Comparison of ENCODE assay signal across 15 cellular contexts in the genomic region with DNA sequence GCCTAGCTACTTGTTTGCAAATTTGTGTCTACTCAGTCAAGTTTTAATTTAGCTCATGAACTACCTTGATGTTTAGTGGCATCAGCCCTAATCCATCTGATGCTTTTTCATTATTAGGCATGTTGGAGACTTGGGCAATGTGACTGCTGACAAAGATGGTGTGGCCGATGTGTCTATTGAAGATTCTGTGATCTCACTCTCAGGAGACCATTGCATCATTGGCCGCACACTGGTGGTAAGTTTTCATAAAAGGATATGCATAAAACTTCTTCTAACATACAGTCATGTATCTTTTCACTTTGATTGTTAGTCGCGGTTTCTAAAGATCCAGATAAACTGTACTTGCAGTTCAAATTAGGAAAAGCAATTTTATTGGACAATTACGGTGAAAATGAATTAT. TPM values are rescaled to one million over a fixed set of nuclear protein-coding genes. Genes with fewer than 3 reads are reported as not detected.
DNase-seq lines count a peak whose midpoint lies in the region; ATAC-seq and TF ChIP-seq lines count a peak whose summit lies in the region.
"Had no signal": no experiment of that assay in that cellular context is flagged by ENCODE, and none has a peak within 500 bp of the region (broad histone marks: within the 10 kb centered on the region; RNA-seq: fewer than 3 reads in every experiment).

No MANE protein-coding gene starts in this region.

- no peaks in the 10 kb centered on the region for H3K27me3 Mint-ChIP-seq in CD4-positive, alpha-beta memory T cell
- H3K27me3 Mint-ChIP-seq in T-cell: no peaks in the 10 kb centered on the region
- H3K27me3 Mint-ChIP-seq in neural progenitor cell (ENCODE audit: insufficient read depth, low read depth): no peaks in the 10 kb centered on the region

- no peak for DNase-seq in A673 (ENCODE audit: low spot score)
- no peak for DNase-seq in CD4-positive, alpha-beta memory T cell
- no peak for DNase-seq in T-cell
- DNase-seq in foreskin keratinocyte: peak in 1 of 2 donors; percentile 10
- no peak for DNase-seq in neural progenitor cell (ENCODE audit: low spot score)
- no peak for DNase-seq in substantia nigra (lab: John Stamatoyannopoulos, UW)
- DNase-seq in BE2C: no peak
- no peak for DNase-seq in GM10248 (ENCODE audit: extremely low spot score)
- DNase-seq: NCI-H1436; NCI-H226; stimulated activated naive CD4-positive, alpha-beta T cell had no signal

- H3K4me1 Mint-ChIP-seq in CD4-positive, alpha-beta memory T cell: peaks cover 41 to 62% (median 55%) of the 10 kb centered on the region in 4 donors
- H3K4me1 Mint-ChIP-seq in T-cell: peaks cover 49 to 66% (median 63%) of the 10 kb centered on the region in 3 donors
- H3K4me1 Mint-ChIP-seq in neural progenitor cell: peaks cover 16% of the 10 kb centered on the region

- H2AFZ ChIP-seq in neural progenitor cell (replicated peaks): no peak overlapping the region

- no peaks in the 10 kb centered on the region for H3K9me3 Mint-ChIP-seq in CD4-positive, alpha-beta memory T cell
- H3K9me3 Mint-ChIP-seq in T-cell (no peaks in the 10 kb centered on the region), neural progenitor cell (no peaks in the 10 kb centered on the region)
- H3K9me3 Mint-ChIP-seq: mesothelial cell of epicardium had no signal

- peak overlapping the region in 6 of 7 donors; percentile 17 to 70 (median 42) for H3K27ac Mint-ChIP-seq in CD4-positive, alpha-beta memory T cell
- H3K27ac Mint-ChIP-seq in T-cell (peak overlapping the region; percentile 73), neural progenitor cell (no peak overlapping the region)
- H3K27ac Mint-ChIP-seq: mesothelial cell of epicardium had no signal

- peaks cover 55% of the 10 kb centered on the region for H3F3A ChIP-seq in neural progenitor cell (ENCODE audit: low read depth)

- no peaks in the 10 kb centered on the region for H3K9me3 ChIP-seq in A673 (ENCODE audit: low read depth, low read length, poor library complexity, severe bottlenecking)
- no peaks in the 10 kb centered on the region for H3K9me3 ChIP-seq in CD4-positive, alpha-beta memory T cell (ENCODE audit: control insufficient read depth in 1 of 2, low read length in 2 of 2)
- no peaks in the 10 kb centered on the region for H3K9me3 ChIP-seq in neural progenitor cell (ENCODE audit: low read depth)
- H3K9me3 ChIP-seq in BE2C: no peaks in the 10 kb centered on the region
- H3K9me3 ChIP-seq: BLaER1, HAP-1, SJSA1 had no signal

- intact Hi-C loops in A673 (cut with micrococcal nuclease; ENCODE audit: unreplicated experiment): no loop called here
- intact Hi-C loops in CD4-positive, alpha-beta memory T cell (cut with micrococcal nuclease): no loop called here

- CTCF ChIA-PET in A673 (lab: Charles Lee) (no interaction called here), T-cell (lab: Charles Lee) (interaction anchor here in 1 of 2 donors (0.5 kb wide), 1 partner anchor 60 kb away, joined by 3 read pairs; no protein-coding TSS in a partner anchor), GM10248 (lab: Yijun Ruan, JAX) (interaction anchor here (1.4 kb wide), 1 partner anchor 19 kb away, joined by 4 read pairs; no protein-coding TSS in a partner anchor)
- CTCF ChIA-PET in CD4-positive, alpha-beta memory T cell (lab: Charles Lee; ENCODE audit: partially characterized antibody): no interaction called here

- ATAC-seq in T-cell (replicated peaks in 1 of 4) (no peak), foreskin keratinocyte (peak; percentile 6)

- no peak overlapping the region for H3K9ac ChIP-seq in neural progenitor cell
- H3K9ac ChIP-seq: BLaER1 had no signal

- peaks cover 77% of the 10 kb centered on the region for H3K36me3 ChIP-seq in A673 (ENCODE audit: insufficient read depth, low read length, poor library complexity, severe bottlenecking)
- peaks cover 23% of the 10 kb centered on the region for H3K36me3 ChIP-seq in CD4-positive, alpha-beta memory T cell (ENCODE audit: insufficient read depth, low read length)
- peaks cover 9% of the 10 kb centered on the region for H3K36me3 ChIP-seq in neural progenitor cell
- H3K36me3 ChIP-seq in BE2C: peaks cover 82% of the 10 kb centered on the region

- H3K27ac ChIP-seq in A673 (ENCODE audit: low read depth, low read length, poor library complexity, severe bottlenecking): peak overlapping the region; percentile 8
- H3K27ac ChIP-seq in CD4-positive, alpha-beta memory T cell (ENCODE audit: low read depth, low read length): no peak overlapping the region
- no peak overlapping the region for H3K27ac ChIP-seq in foreskin keratinocyte
- H3K27ac ChIP-seq in neural progenitor cell: no peak overlapping the region
- H3K27ac ChIP-seq in substantia nigra (ENCODE audit: low read depth, low read length, poor library complexity, severe bottlenecking): no peak overlapping the region
- H3K27ac ChIP-seq: BLaER1, SJSA1 had no signal

- H3K36me3 Mint-ChIP-seq in CD4-positive, alpha-beta memory T cell: peaks cover 43 to 75% of the 10 kb centered on the region in 2 donors
- H3K36me3 Mint-ChIP-seq in T-cell (peaks cover 52% of the 10 kb centered on the region), neural progenitor cell (peaks cover 28% of the 10 kb centered on the region)

- H3K4me3 ChIP-seq in A673 (ENCODE audit: low read depth, low read length, poor library complexity, severe bottlenecking) (no peak overlapping the region), neural progenitor cell (no peak overlapping the region), BE2C (ENCODE audit: low read depth, low read length) (no peak overlapping the region)
- no peak overlapping the region for H3K4me3 ChIP-seq in CD4-positive, alpha-beta memory T cell (ENCODE audit: low read length in 2 of 2)
- H3K4me3 ChIP-seq: BLaER1, HAP-1, SJSA1 had no signal

- POLR2A ChIA-PET in A673 (lab: Charles Lee; ENCODE audit: low non-redundant PET) (no interaction called here), T-cell (lab: Charles Lee) (interaction anchor here in 1 of 2 donors (0.9 kb wide), 1 partner anchor 9 kb away, joined by 3 read pairs; no protein-coding TSS in a partner anchor), GM10248 (lab: Yijun Ruan, JAX) (interaction anchor here (0.7 kb wide), 1 partner anchor 14 kb away, joined by 3 read pairs; no protein-coding TSS in a partner anchor)
- POLR2A ChIA-PET in CD4-positive, alpha-beta memory T cell (lab: Charles Lee; ENCODE audit: partially characterized antibody): no interaction called here

- H3K79me2 ChIP-seq in neural progenitor cell (ENCODE audit: low read depth): peaks cover 30% of the 10 kb centered on the region

- peaks cover 31% of the 10 kb centered on the region for H3K4me1 ChIP-seq in A673 (ENCODE audit: insufficient read depth, low read length, poor library complexity, severe bottlenecking)
- H3K4me1 ChIP-seq in CD4-positive, alpha-beta memory T cell (ENCODE audit: insufficient read depth, low read length): peaks cover 67% of the 10 kb centered on the region
- peaks cover 32% of the 10 kb centered on the region for H3K4me1 ChIP-seq in foreskin keratinocyte
- no peaks in the 10 kb centered on the region for H3K4me1 ChIP-seq in neural progenitor cell
- H3K4me1 ChIP-seq in BE2C: no peaks in the 10 kb centered on the region

- no peaks in the 10 kb centered on the region for H3K27me3 ChIP-seq in A673 (replicated peaks; ENCODE audit: insufficient read depth, low read depth, low read length, poor library complexity)
- no peaks in the 10 kb centered on the region for H3K27me3 ChIP-seq in CD4-positive, alpha-beta memory T cell (ENCODE audit: insufficient read depth, low read length)
- H3K27me3 ChIP-seq in foreskin keratinocyte: no peaks in the 10 kb centered on the region
- H3K27me3 ChIP-seq in neural progenitor cell: no peaks in the 10 kb centered on the region
- no peaks in the 10 kb centered on the region for H3K27me3 ChIP-seq in BE2C
- H3K27me3 ChIP-seq: BLaER1, SJSA1 had no signal

- H3K4me2 ChIP-seq in neural progenitor cell: no peak overlapping the region
- H3K4me2 ChIP-seq: BLaER1 had no signal

- BruUV-seq in A673 (replicated peaks; lab: Mats Ljungman, UMichigan): no TSS peak

- H4K20me1 ChIP-seq in neural progenitor cell (ENCODE audit: low read depth): peaks cover 31% of the 10 kb centered on the region

- H3K4me3 Mint-ChIP-seq in CD4-positive, alpha-beta memory T cell: peak overlapping the region in 4 of 8 donors; percentile 1 to 50 (median 20)
- H3K4me3 Mint-ChIP-seq in T-cell: no peak overlapping the region
- no peak overlapping the region for H3K4me3 Mint-ChIP-seq in neural progenitor cell
- H3K4me3 Mint-ChIP-seq: mesothelial cell of epicardium had no signal

- TF ChIP-seq CTCF in A673 (conservative IDR thresholded peaks at IDR 0.05; ENCODE audit: low read depth, low read length) (no peak), foreskin keratinocyte (conservative IDR thresholded peaks at IDR 0.05) (no peak), neural progenitor cell (IDR thresholded peaks at IDR 0.05) (no peak), BE2C (IDR thresholded peaks at IDR 0.05; ENCODE audit: low read depth, low read length) (no peak), GM10248 (IDR thresholded peaks at IDR 0.05; ENCODE audit: control extremely low read depth, extremely low read depth, low read depth, missing control alignments) (no peak)

RNA-seq across cellular contexts. Expression of gene SOD1, which starts 7.6 kb away (rescaled TPM):
- 373 and 380 TPM in 2 replicates for total RNA-seq in A673 (2021)
- 100 to 1,000 TPM; 178 to 198 TPM for total RNA-seq in CD4-positive, alpha-beta memory T cell
- polyA plus RNA-seq in CD4-positive, alpha-beta memory T cell: 100 to 1,000 TPM; 596 to 756 TPM
- total RNA-seq in T-cell: 100 to 1,000 TPM; 143 to 167 (median 152) TPM
- 258 and 277 TPM in 2 replicates for total RNA-seq in foreskin keratinocyte
- polyA plus RNA-seq in foreskin keratinocyte: 341 and 359 TPM in 2 replicates
- total RNA-seq in neural progenitor cell (ENCODE audit: low replicate concordance): 147 and 183 TPM in 2 replicates
- 341 TPM for polyA plus RNA-seq in BE2C (2012; ENCODE audit: insufficient read depth, insufficient read length, low read depth)
